In genomic region chr11:124285610-124286344, GRCh38 we compare ENCODE assay signal across 17 cellular contexts. TPM values are rescaled to one million over a fixed set of nuclear protein-coding genes. Genes with fewer than 3 reads are reported as not detected.
DNase-seq lines count a peak whose midpoint lies in the region; TF ChIP-seq lines count a peak whose summit lies in the region.
"Had no signal": no experiment of that assay in that cellular context is flagged by ENCODE, and none has a peak within 500 bp of the region (broad histone marks: within the 10 kb centered on the region; RNA-seq: fewer than 3 reads in every experiment).

No MANE protein-coding gene starts in this region.

- POLR2A ChIA-PET in BJ (lab: Charles Lee), result no interaction called here

- H3K4me2 ChIP-seq in neuronal stem cell (ENCODE audit: insufficient read depth, low read length, poor library complexity, severe bottlenecking), result no peak overlapping the region
- H3K4me2 ChIP-seq: KMS-11 had no signal

- CTCF ChIA-PET in BJ (lab: Yijun Ruan, JAX), result no interaction called here

- no peak overlapping the region for H4K91ac ChIP-seq in neuronal stem cell (ENCODE audit: low read depth, low read length, poor library complexity)

- H3K9ac ChIP-seq in adipocyte (ENCODE audit: low read length) (no peak overlapping the region), neuronal stem cell (ENCODE audit: low read depth, low read length, poor library complexity) (no peak overlapping the region)
- H3K9ac ChIP-seq: KMS-11 had no signal

- H4K8ac ChIP-seq in neuronal stem cell (ENCODE audit: low read depth, low read length), result no peak overlapping the region

- DNase-seq in BJ (ENCODE audit: low read depth) (peak; percentile 24), HS-5 (ENCODE audit: low read depth) (peak; percentile 65), adipocyte (ENCODE audit: low read depth) (peak; percentile 11), foreskin fibroblast (peak; percentile 40 to 56), G401 (ENCODE audit: low spot score) (no peak), GM19240 (ENCODE audit: insufficient read length, low spot score) (no peak), neuronal stem cell (ENCODE audit: low spot score) (no peak), ACHN (no peak)
- DNase-seq: activated CD4-positive, alpha-beta T cell treated with anti-CD3 and anti-CD28 coated beads for 36 hours; activated T-cell treated with anti-CD3 and anti-CD28 coated beads, Interleukin-2, amount 50 U/mL, for 24 hours; NCI-H2081 treated with DMSO at 0.1 percent for 48 hours; posterior cingulate gyrus; stimulated activated CD4-positive, alpha-beta T cell treated with anti-CD3 and anti-CD28 coated beads, Interleukin-4, amount 100 ng/mL, for 4 hours; stomach; T-helper 1 cell had no signal

- H3K14ac ChIP-seq in neuronal stem cell (ENCODE audit: low read length), result no peak overlapping the region

- H3K9me3 ChIP-seq in adipocyte (ENCODE audit: control insufficient read depth, low read length), result peaks cover 13% of the 10 kb centered on the region
- no peaks in the 10 kb centered on the region for H3K9me3 ChIP-seq in neuronal stem cell (replicated peaks in 1 of 2; ENCODE audit: control insufficient read depth in 2 of 2, insufficient read depth in 1 of 2, low read depth in 1 of 2, low read length in 2 of 2)

- no peaks in the 10 kb centered on the region for H3K36me3 ChIP-seq in BJ (ENCODE audit: control insufficient read depth, insufficient read depth, low read length)
- H3K36me3 ChIP-seq in adipocyte (ENCODE audit: control insufficient read depth, insufficient read depth, low read length, severe bottlenecking), result no peaks in the 10 kb centered on the region
- no peaks in the 10 kb centered on the region for H3K36me3 ChIP-seq in neuronal stem cell (replicated peaks in 1 of 2; ENCODE audit: control insufficient read depth in 2 of 2, insufficient read depth in 2 of 2, low read length in 2 of 2)
- H3K36me3 ChIP-seq: stomach had no signal

- TF ChIP-seq CTCF in BJ (IDR thresholded peaks at IDR 0.05; ENCODE audit: insufficient read depth, low read depth, low read length) (no peak), foreskin fibroblast (IDR thresholded peaks at IDR 0.05; ENCODE audit: low read depth, low read length) (no peak)

- H2BK15ac ChIP-seq in neuronal stem cell (ENCODE audit: low read length), result no peak overlapping the region

- H3K4ac ChIP-seq in neuronal stem cell (ENCODE audit: low read length), result no peak overlapping the region

- no peak overlapping the region for H2BK120ac ChIP-seq in neuronal stem cell (ENCODE audit: low read depth, low read length)

- no peak overlapping the region for H3K4me3 ChIP-seq in BJ (ENCODE audit: low read depth, low read length)
- H3K4me3 ChIP-seq in adipocyte (ENCODE audit: low read length), result no peak overlapping the region
- H3K4me3 ChIP-seq in foreskin fibroblast (ENCODE audit: low read depth in 1 of 2, low read length in 2 of 2), result no peak overlapping the region
- H3K4me3 ChIP-seq in neuronal stem cell (ENCODE audit: low read length in 2 of 2), result no peak overlapping the region
- H3K4me3 ChIP-seq: stomach had no signal

- no peak overlapping the region for H2AFZ ChIP-seq in neuronal stem cell (ENCODE audit: low read length)

- no CpG with 5 or more reads among the region's 3 CpGs for WGBS in neuronal stem cell (ENCODE audit: extremely low coverage in 2 of 2, insufficient read length in 2 of 2, insufficient replicate concordance in 1 of 2), 2 donors

- H3K27me3 ChIP-seq in BJ (ENCODE audit: control insufficient read depth, insufficient read depth, low read length) (no peaks in the 10 kb centered on the region), adipocyte (replicated peaks; ENCODE audit: control insufficient read depth, insufficient read depth, low read length) (no peaks in the 10 kb centered on the region), neuronal stem cell (ENCODE audit: control insufficient read depth in 3 of 3, insufficient read depth in 3 of 3, low read depth in 1 of 3, low read length in 3 of 3) (no peaks in the 10 kb centered on the region)
- H3K27me3 ChIP-seq: stomach had no signal

- no peaks in the 10 kb centered on the region for H3K79me1 ChIP-seq in neuronal stem cell (ENCODE audit: low read depth, low read length)

- in situ Hi-C loops in G401 (cut with HindIII; ENCODE audit: low sequenced_read_pairs), result no loop called here
- in situ Hi-C loops in ACHN (cut with HindIII; ENCODE audit: low pct_ligation_motif_present, low pct_unique_long_range_greater_than_20kb, low sequenced_read_pairs), result no loop called here

- H3K27ac ChIP-seq in neuronal stem cell (replicated peaks; ENCODE audit: low read length), result no peak overlapping the region
- H3K27ac ChIP-seq: KMS-11, stomach had no signal

- no peak overlapping the region for H2BK12ac ChIP-seq in neuronal stem cell (ENCODE audit: low read length)

- no peak overlapping the region for H2BK5ac ChIP-seq in neuronal stem cell (ENCODE audit: low read length)

- H3K4me1 ChIP-seq in adipocyte (ENCODE audit: control insufficient read depth, insufficient read depth, low read length), result no peaks in the 10 kb centered on the region
- H3K4me1 ChIP-seq in neuronal stem cell (ENCODE audit: control insufficient read depth in 2 of 2, insufficient read depth in 1 of 2, low read depth in 1 of 2, low read length in 2 of 2), result no peaks in the 10 kb centered on the region
- H3K4me1 ChIP-seq: stomach had no signal

- no peak overlapping the region for H3K18ac ChIP-seq in neuronal stem cell (ENCODE audit: low read length)

- no peak overlapping the region for H2AK5ac ChIP-seq in neuronal stem cell (ENCODE audit: low read depth, low read length)

- no peak overlapping the region for H3K23ac ChIP-seq in neuronal stem cell (ENCODE audit: low read depth, low read length, poor library complexity)

RNA-seq across cellular contexts. Expression of gene OR8D1, which starts 28.0 kb away (rescaled TPM):
- not detected in 2 replicates for polyA plus RNA-seq in BJ (2011; rRNA removed)
- polyA minus RNA-seq in BJ (2011; rRNA and poly(A)+ RNA removed), result not detected in 2 replicates
- total RNA-seq in G401 (2014; rRNA removed; shearing (Covaris generic)), result not detected in 2 replicates
- polyA plus RNA-seq in neuronal stem cell (2013, experiment 1 of 2), result not detected
- not detected for polyA plus RNA-seq in neuronal stem cell (2013, experiment 2 of 2)
- total RNA-seq: activated CD4-positive, alpha-beta T cell treated with anti-CD3 and anti-CD28 coated beads for 36 hours; stomach had no signal
- polyA plus RNA-seq: stomach had no signal

RNA-seq across cellular contexts. Expression of gene OR8G5, which starts 29.6 kb away (rescaled TPM):
- polyA plus RNA-seq in BJ (2011; rRNA removed), result not detected in 2 replicates
- not detected in 2 replicates for polyA minus RNA-seq in BJ (2011; rRNA and poly(A)+ RNA removed)
- not detected in 2 replicates for total RNA-seq in G401 (2014; rRNA removed; shearing (Covaris generic))
- not detected for polyA plus RNA-seq in neuronal stem cell (2013, experiment 1 of 2)
- not detected for polyA plus RNA-seq in neuronal stem cell (2013, experiment 2 of 2)
- total RNA-seq: activated CD4-positive, alpha-beta T cell treated with anti-CD3 and anti-CD28 coated beads for 36 hours; mononuclear cell; stomach had no signal
- polyA plus RNA-seq: stomach had no signal

RNA-seq across cellular contexts. Expression of gene OR8D2, which starts 34.2 kb away (rescaled TPM):
- not detected in 2 replicates for polyA plus RNA-seq in BJ (2011; rRNA removed)
- not detected in 2 replicates for polyA minus RNA-seq in BJ (2011; rRNA and poly(A)+ RNA removed)
- total RNA-seq in G401 (2014; rRNA removed; shearing (Covaris generic)), result not detected in 2 replicates
- not detected for polyA plus RNA-seq in neuronal stem cell (2013, experiment 1 of 2)
- not detected for polyA plus RNA-seq in neuronal stem cell (2013, experiment 2 of 2)
- total RNA-seq: activated CD4-positive, alpha-beta T cell treated with anti-CD3 and anti-CD28 coated beads for 36 hours; mononuclear cell; stomach had no signal
- polyA plus RNA-seq: stomach had no signal

RNA-seq across cellular contexts. Expression of gene OR8G1, which starts 44.9 kb away (rescaled TPM):
- polyA plus RNA-seq in BJ (2011; rRNA removed), result not detected in 2 replicates
- polyA minus RNA-seq in BJ (2011; rRNA and poly(A)+ RNA removed), result not detected in 2 replicates
- total RNA-seq in G401 (2014; rRNA removed; shearing (Covaris generic)), result not detected in 2 replicates
- polyA plus RNA-seq in neuronal stem cell (2013, experiment 1 of 2), result not detected
- not detected for polyA plus RNA-seq in neuronal stem cell (2013, experiment 2 of 2)
- total RNA-seq: activated CD4-positive, alpha-beta T cell treated with anti-CD3 and anti-CD28 coated beads for 36 hours; stomach had no signal
- polyA plus RNA-seq: stomach had no signal

Comparison
In these comparisons a context has a peak if more than half of its experiments do, and no peak if none do; other contexts are left out.
1. DNase-seq: peak in BJ (single experiment), HS-5 (single experiment), adipocyte (single experiment) and foreskin fibroblast (2 of 2); none in G401 (single experiment), GM19240 (single experiment), neuronal stem cell (single experiment) and ACHN (single experiment).